Comparison of ENCODE assay signal across 23 cellular contexts in the genomic region with DNA sequence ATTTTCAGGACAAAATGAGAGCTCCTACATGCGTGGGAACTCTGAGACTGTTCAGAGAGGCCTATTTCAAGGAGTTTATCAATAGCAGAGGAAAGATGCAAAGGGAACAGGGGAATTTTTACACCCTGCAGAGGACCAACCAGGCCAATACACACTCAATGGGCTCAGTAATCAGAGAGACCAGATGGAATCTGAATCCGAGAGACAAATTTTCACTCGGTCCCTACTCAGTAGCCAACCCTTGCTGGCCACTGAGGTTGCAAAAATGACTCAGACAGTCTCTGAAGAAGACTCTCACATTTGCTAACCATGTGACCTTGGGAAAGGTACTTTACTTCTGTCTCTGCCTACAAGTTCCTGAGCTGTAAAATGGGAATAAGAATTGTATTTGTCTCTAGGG.
"Had no signal": no experiment of that assay in that cellular context is flagged by ENCODE, and none has a peak within 500 bp of the region (broad histone marks: within the 10 kb centered on the region; RNA-seq: fewer than 3 reads in every experiment).

No MANE protein-coding gene starts in this region.

- H3K9me3 ChIP-seq: MG63, Peyer's patch, SJSA1 had no signal

- DNase-seq: IMR-90, Karpas-422, KG1, MG63, NCI-H1092, NCI-H1105 treated with DMSO at 0.1 percent for 48 hours, NCI-H1417 treated with DMSO at 0.1 percent for 48 hours, NCI-H146, NCI-H1694 treated with DMSO at 0.1 percent for 48 hours, NCI-H1930, NCI-H2081, NCI-H2107, NCI-H2227 treated with DMSO at 0.1 percent for 48 hours, NCI-H524, NCI-H526 treated with DMSO at 0.1 percent for 48 hours, NCI-H748 treated with DMSO at 0.1 percent for 48 hours, PC-3, Peyer's patch, SHP77 treated with DMSO at 0.1 percent for 48 hours had no signal

- H3K4me1 ChIP-seq: Peyer's patch, SJSA1 had no signal

- H3K27ac ChIP-seq: Peyer's patch, SJSA1, SK-N-MC had no signal

- H3K27me3 ChIP-seq: MG63, Peyer's patch, SJSA1 had no signal

- H3K4me3 ChIP-seq: MG63, Peyer's patch, SJSA1, SK-N-MC had no signal

- H3K36me3 ChIP-seq: MG63, Peyer's patch, SJSA1 had no signal

- ATAC-seq: HepG2, PC-3, Right ventricle myocardium inferior had no signal
